In genomic region chr7:138226001-138226476, GRCh38 we compare ENCODE assay signal across 13 cellular contexts.
DNase-seq lines count a peak whose midpoint lies in the region; ATAC-seq and TF ChIP-seq lines count a peak whose summit lies in the region.
"Had no signal": no experiment of that assay in that cellular context is flagged by ENCODE, and none has a peak within 500 bp of the region (broad histone marks: within the 10 kb centered on the region; RNA-seq: fewer than 3 reads in every experiment).

No MANE protein-coding gene starts in this region.

- in situ Hi-C loops in astrocyte of the spinal cord (cut with HindIII; ENCODE audit: low sequenced_read_pairs) (no loop called here), gastrocnemius medialis (cut with MboI; ENCODE audit: low sequenced_read_pairs in 4 of 4) (no loop called here)

- peaks cover 0 to 3% (median 2%) of the 10 kb centered on the region in 8 donors for H3K9me3 Mint-ChIP-seq in CD4-positive, alpha-beta memory T cell
- H3K9me3 Mint-ChIP-seq: effector memory CD8-positive, alpha-beta T cell had no signal

- no peaks in the 10 kb centered on the region for H3K4me1 Mint-ChIP-seq in CD4-positive, alpha-beta memory T cell
- H3K4me1 Mint-ChIP-seq: activated naive CD4-positive, alpha-beta T cell treated with anti-CD3 and anti-CD28 coated beads, Interleukin-2, amount 10 ng/mL, durations not matched to agents 7 days and 5 days had no signal

- H3K36me3 ChIP-seq in heart left ventricle: no peaks in the 10 kb centered on the region
- no peaks in the 10 kb centered on the region for H3K36me3 ChIP-seq in CD4-positive, alpha-beta memory T cell (ENCODE audit: insufficient read depth, low read length)
- H3K36me3 ChIP-seq in H7 (replicated peaks; ENCODE audit: control insufficient read depth, insufficient read depth, low read length): no peaks in the 10 kb centered on the region
- H3K36me3 ChIP-seq in gastrocnemius medialis: no peaks in the 10 kb centered on the region
- H3K36me3 ChIP-seq: thyroid gland had no signal

- intact Hi-C loops in heart left ventricle (cut with DNase I): no loop called here
- intact Hi-C loops in cardiac septum (cut with DNase I): no loop called here
- intact Hi-C loops in CD4-positive, alpha-beta memory T cell (cut with micrococcal nuclease): no loop called here
- intact Hi-C loops in gastrocnemius medialis (cut with DNase I; ENCODE audit: low total_unique reads): no loop called here

- H3K4me1 ChIP-seq in heart left ventricle (peaks cover 0 to 10% (median 4%) of the 10 kb centered on the region in 12 donors), gastrocnemius medialis (no peaks in the 10 kb centered on the region)
- no peaks in the 10 kb centered on the region for H3K4me1 ChIP-seq in CD4-positive, alpha-beta memory T cell (ENCODE audit: insufficient read depth, low read length)
- H3K4me1 ChIP-seq: thyroid gland had no signal

- ATAC-seq in heart left ventricle (peak in 3 of 4 donors; percentile 72 to 82 (median 74)), HG03196 (IDR thresholded peaks at IDR 0.05; ENCODE audit: unreplicated experiment) (no peak), gastrocnemius medialis (no peak)
- ATAC-seq: effector memory CD8-positive, alpha-beta T cell had no signal

- TF ChIP-seq POLR2A in heart left ventricle (IDR thresholded peaks at IDR 0.05): no peak
- no peak for TF ChIP-seq POLR2A in gastrocnemius medialis (IDR thresholded peaks at IDR 0.05)

- whole genome bisulfite sequencing in heart left ventricle, 4 donors: 37 to 46% (median 43%) methylated on average over 5 of the region's 5 CpGs

- H3K27ac Mint-ChIP-seq in CD4-positive, alpha-beta memory T cell: no peak overlapping the region
- H3K27ac Mint-ChIP-seq: activated naive CD4-positive, alpha-beta T cell treated with anti-CD3 and anti-CD28 coated beads, Interleukin-2, amount 10 ng/mL, durations not matched to agents 7 days and 5 days; effector memory CD8-positive, alpha-beta T cell had no signal

- H3K27me3 ChIP-seq in heart left ventricle: no peaks in the 10 kb centered on the region
- no peaks in the 10 kb centered on the region for H3K27me3 ChIP-seq in CD4-positive, alpha-beta memory T cell (ENCODE audit: insufficient read depth, low read length)
- H3K27me3 ChIP-seq in H7 (ENCODE audit: control insufficient read depth, insufficient read depth, low read length): no peaks in the 10 kb centered on the region
- H3K27me3 ChIP-seq in gastrocnemius medialis: no peaks in the 10 kb centered on the region
- H3K27me3 ChIP-seq: thyroid gland had no signal

- H3K27me3 Mint-ChIP-seq in CD4-positive, alpha-beta memory T cell: peaks cover under 1 to 2% of the 10 kb centered on the region in 2 donors

- H3K4me3 ChIP-seq in heart left ventricle (no peak overlapping the region), astrocyte of the spinal cord (ENCODE audit: low read depth, low read length) (no peak overlapping the region), H7 (ENCODE audit: insufficient read depth, low read depth, low read length) (no peak overlapping the region), gastrocnemius medialis (no peak overlapping the region)
- H3K4me3 ChIP-seq in CD4-positive, alpha-beta memory T cell (ENCODE audit: low read length in 2 of 2): no peak overlapping the region
- H3K4me3 ChIP-seq: thyroid gland had no signal

- peaks cover 0 to 4% (median 0%) of the 10 kb centered on the region in 12 donors for H3K9me3 ChIP-seq in heart left ventricle
- no peaks in the 10 kb centered on the region for H3K9me3 ChIP-seq in CD4-positive, alpha-beta memory T cell (ENCODE audit: control insufficient read depth in 1 of 2, low read length in 2 of 2)
- no peaks in the 10 kb centered on the region for H3K9me3 ChIP-seq in gastrocnemius medialis
- H3K9me3 ChIP-seq: thyroid gland had no signal

- POLR2A ChIA-PET in CD4-positive, alpha-beta memory T cell (lab: Charles Lee; ENCODE audit: partially characterized antibody): no interaction called here

- H3K27ac ChIP-seq in heart left ventricle: peak overlapping the region in 2 of 12 donors; percentile 20 to 53
- H3K27ac ChIP-seq in CD4-positive, alpha-beta memory T cell (ENCODE audit: low read depth, low read length): no peak overlapping the region
- no peak overlapping the region for H3K27ac ChIP-seq in gastrocnemius medialis
- H3K27ac ChIP-seq: thyroid gland had no signal

- TF ChIP-seq CTCF in heart left ventricle (IDR thresholded peaks at IDR 0.05) (no peak), astrocyte of the spinal cord (IDR thresholded peaks at IDR 0.05; ENCODE audit: low read depth, low read length) (no peak), gastrocnemius medialis (IDR thresholded peaks at IDR 0.05 in 4 of 5, conservative IDR thresholded peaks at IDR 0.05 in 1 of 5) (no peak)

- no peak overlapping the region for H3K4me3 Mint-ChIP-seq in CD4-positive, alpha-beta memory T cell
- H3K4me3 Mint-ChIP-seq: activated naive CD4-positive, alpha-beta T cell treated with anti-CD3 and anti-CD28 coated beads, Interleukin-2, amount 10 ng/mL, durations not matched to agents 7 days and 5 days; effector memory CD8-positive, alpha-beta T cell had no signal

- CTCF ChIA-PET in CD4-positive, alpha-beta memory T cell (lab: Charles Lee; ENCODE audit: partially characterized antibody): no interaction called here

- DNase-seq in heart left ventricle (peak in 4 of 5 donors; percentile 32 to 58 (median 40)), cardiac septum (ENCODE audit: low spot score) (no peak), astrocyte of the spinal cord (ENCODE audit: low read depth, low spot score) (peak; percentile 82), left kidney (ENCODE audit: low read depth, low spot score) (peak; percentile 60), H7 (no peak), gastrocnemius medialis (no peak)
- no peak for DNase-seq in CD4-positive, alpha-beta memory T cell
- DNase-seq: activated CD4-positive, alpha-beta T cell treated with anti-CD3 and anti-CD28 coated beads for 48 hours; activated naive CD4-positive, alpha-beta T cell treated with anti-CD3 and anti-CD28 coated beads, Interleukin-2, amount 10 ng/mL, durations not matched to agents 7 days and 5 days; effector memory CD8-positive, alpha-beta T cell; posterior cingulate gyrus had no signal

- H3K36me3 Mint-ChIP-seq in CD4-positive, alpha-beta memory T cell: no peaks in the 10 kb centered on the region
- H3K36me3 Mint-ChIP-seq: activated naive CD4-positive, alpha-beta T cell treated with anti-CD3 and anti-CD28 coated beads, Interleukin-2, amount 10 ng/mL, durations not matched to agents 7 days and 5 days had no signal

Comparison
In these comparisons a context has a peak if more than half of its experiments do, and no peak if none do; other contexts are left out.
1. DNase-seq: peak in heart left ventricle (4 of 5), astrocyte of the spinal cord (single experiment) and left kidney (single experiment); none in cardiac septum (single experiment), CD4-positive, alpha-beta memory T cell (0 of 5), H7 (single experiment) and gastrocnemius medialis (0 of 2).
2. ATAC-seq: peak in heart left ventricle (3 of 4); none in HG03196 (single experiment) and gastrocnemius medialis (0 of 2).